In the genomic region with DNA sequence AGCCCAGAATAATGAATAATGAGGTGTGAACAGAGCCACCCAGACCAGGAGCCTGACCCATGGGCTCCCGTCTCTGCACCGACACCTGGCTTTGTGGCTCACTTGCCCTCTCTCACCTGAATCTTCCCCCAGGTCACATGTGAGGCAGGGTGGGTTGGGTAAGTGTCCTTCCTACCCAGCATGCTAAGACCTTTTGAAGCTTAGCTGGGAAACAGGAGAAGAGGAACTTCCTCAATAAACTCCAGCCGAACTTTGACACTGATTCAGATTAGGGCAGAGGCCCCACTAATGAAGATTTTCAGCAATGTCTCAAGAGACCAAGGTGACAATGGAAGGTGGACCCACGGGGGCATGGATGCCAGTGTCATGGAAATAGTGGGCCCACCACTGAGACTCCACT, we compare ENCODE assay signal across 24 cellular contexts. TPM values are rescaled to one million over a fixed set of nuclear protein-coding genes. Genes with fewer than 3 reads are reported as not detected.
"Had no signal": no experiment of that assay in that cellular context is flagged by ENCODE, and none has a peak within 500 bp of the region (broad histone marks: within the 10 kb centered on the region; RNA-seq: fewer than 3 reads in every experiment).

No MANE protein-coding gene starts in this region.

- H3K36me3 ChIP-seq: brain microvascular endothelial cell had no signal

- H3K9ac ChIP-seq: KMS-11 had no signal

- H3K4me2 ChIP-seq: KMS-11 had no signal

- H3K4me1 Mint-ChIP-seq: activated B cell treated with CpG ODN at 0.5 μM for 24 hours; activated CD4-positive, alpha-beta memory T cell treated with anti-CD3 and anti-CD28 coated beads, Interleukin-2, amount 10 ng/mL, durations not matched to agents 7 days and 5 days; activated T-helper 17 cell treated with anti-CD3 and anti-CD28 coated beads, Interleukin-2, amount 50 U/mL, for 72 hours had no signal

- H3K27me3 ChIP-seq: brain microvascular endothelial cell had no signal

- H3K27ac ChIP-seq: brain microvascular endothelial cell, KMS-11 had no signal

- H3K9me3 Mint-ChIP-seq: activated B cell treated with CpG ODN at 0.5 μM for 24 hours; activated CD4-positive, alpha-beta memory T cell treated with anti-CD3 and anti-CD28 coated beads, Interleukin-2, amount 10 ng/mL, durations not matched to agents 7 days and 5 days; activated naive CD4-positive, alpha-beta T cell treated with anti-CD3 and anti-CD28 coated beads for 36 hours; activated T-helper 17 cell treated with anti-CD3 and anti-CD28 coated beads, Interleukin-2, amount 50 U/mL, for 72 hours had no signal

- H3K27ac Mint-ChIP-seq: activated B cell treated with CpG ODN at 0.5 μM for 24 hours; activated CD4-positive, alpha-beta memory T cell treated with anti-CD3 and anti-CD28 coated beads, Interleukin-2, amount 10 ng/mL, durations not matched to agents 7 days and 5 days; activated naive CD4-positive, alpha-beta T cell treated with anti-CD3 and anti-CD28 coated beads for 36 hours; activated naive CD8-positive, alpha-beta T cell; activated T-helper 17 cell treated with anti-CD3 and anti-CD28 coated beads, Interleukin-2, amount 50 U/mL, for 72 hours; T-helper 17 cell had no signal

- H3K4me3 Mint-ChIP-seq: activated B cell treated with CpG ODN at 0.5 μM for 24 hours; activated CD4-positive, alpha-beta memory T cell treated with anti-CD3 and anti-CD28 coated beads, Interleukin-2, amount 10 ng/mL, durations not matched to agents 7 days and 5 days; activated naive CD4-positive, alpha-beta T cell treated with anti-CD3 and anti-CD28 coated beads for 36 hours; activated naive CD8-positive, alpha-beta T cell; activated T-helper 17 cell treated with anti-CD3 and anti-CD28 coated beads, Interleukin-2, amount 50 U/mL, for 72 hours; T-helper 17 cell had no signal

- H3K27me3 Mint-ChIP-seq: activated B cell treated with CpG ODN at 0.5 μM for 24 hours; activated CD4-positive, alpha-beta memory T cell treated with anti-CD3 and anti-CD28 coated beads, Interleukin-2, amount 10 ng/mL, durations not matched to agents 7 days and 5 days; activated naive CD8-positive, alpha-beta T cell; activated T-helper 17 cell treated with anti-CD3 and anti-CD28 coated beads, Interleukin-2, amount 50 U/mL, for 72 hours; T-helper 17 cell had no signal

- H3K36me3 Mint-ChIP-seq: activated naive CD8-positive, alpha-beta T cell had no signal

- DNase-seq: activated B cell treated with CpG ODN at 0.5 μM for 24 hours; activated CD4-positive, alpha-beta memory T cell treated with anti-CD3 and anti-CD28 coated beads, Interleukin-2, amount 10 ng/mL, durations not matched to agents 7 days and 5 days; activated CD4-positive, alpha-beta T cell treated with anti-CD3 and anti-CD28 coated beads for 1 hour; activated CD4-positive, alpha-beta T cell treated with anti-CD3 and anti-CD28 coated beads, Interleukin-2, amount 50 U/mL, for 1 hour; activated gamma-delta T cell; activated naive CD4-positive, alpha-beta T cell treated with anti-CD3 and anti-CD28 coated beads for 36 hours; activated T-cell treated with anti-CD3 and anti-CD28 coated beads for 4 hours; activated T-cell treated with anti-CD3 and anti-CD28 coated beads, Interleukin-2, amount 50 U/mL, for 48 hours; amygdala; brain microvascular endothelial cell; NCI-H1092 treated with DMSO at 0.1 percent for 48 hours; NCI-H1417 treated with DMSO at 0.1 percent for 48 hours; NCI-H2029; NCI-H2107; NCI-H2171 treated with DMSO at 0.1 percent for 48 hours; NCI-H226; NCI-H510A treated with DMSO at 0.1 percent for 48 hours; SHP77 treated with DMSO at 0.1 percent for 48 hours; T-helper 17 cell; T-helper 9 cell had no signal

RNA-seq across cellular contexts. Expression of gene AQP1, which starts 46.6 kb away (rescaled TPM):
- total RNA-seq: MCF 10A had no signal
